In genomic region chr10:129467346-129468119, GRCh38 we compare ENCODE assay signal across 8 cellular contexts. TPM values are rescaled to one million over a fixed set of nuclear protein-coding genes. Genes with fewer than 3 reads are reported as not detected.
A peak's percentile ranks its signal among the peaks of the same experiment; 100 is the strongest.
DNase-seq lines count a peak whose midpoint lies in the region; ATAC-seq and TF ChIP-seq lines count a peak whose summit lies in the region.

No MANE protein-coding gene starts in this region.

- H3K4me3 ChIP-seq in A673 (ENCODE audit: low read depth, low read length, poor library complexity, severe bottlenecking) (peak overlapping the region; percentile 80), body of pancreas (peak overlapping the region; percentile 80 to 82)

- H3K4me1 ChIP-seq in A673 (ENCODE audit: insufficient read depth, low read length, poor library complexity, severe bottlenecking) (peaks cover 11% of the 10 kb centered on the region), body of pancreas (peaks cover 33% of the 10 kb centered on the region)

- no peaks in the 10 kb centered on the region for H3K36me3 ChIP-seq in A673 (ENCODE audit: insufficient read depth, low read length, poor library complexity, severe bottlenecking)
- H3K36me3 ChIP-seq in body of pancreas (replicated peaks in 1 of 2; ENCODE audit: insufficient read depth in 1 of 2, low read depth in 2 of 2), result no peaks in the 10 kb centered on the region

- no peak for TF ChIP-seq POLR2A in body of pancreas (IDR thresholded peaks at IDR 0.05)

- peak; percentile 4 for ATAC-seq in GM18873 (IDR thresholded peaks at IDR 0.05; ENCODE audit: low FRiP score, unreplicated experiment)
- ATAC-seq in body of pancreas, result no peak
- no peak for ATAC-seq in stimulated activated naive CD8-positive, alpha-beta T cell treated with anti-CD3 and anti-CD28 coated beads, Interleukin-15, Interleukin-2, amounts not matched to agents 100 U/mL and 50 U/mL, for 24 hours
- ATAC-seq in HG03521 (IDR thresholded peaks at IDR 0.05; ENCODE audit: unreplicated experiment), result no peak

- peak overlapping the region; percentile 81 for H3K27ac ChIP-seq in A673 (ENCODE audit: low read depth, low read length, poor library complexity, severe bottlenecking)
- peak overlapping the region; percentile 54 to 86 (median 76) for H3K27ac ChIP-seq in body of pancreas

- no peaks in the 10 kb centered on the region for H3K27me3 ChIP-seq in A673 (replicated peaks; ENCODE audit: insufficient read depth, low read depth, low read length, poor library complexity)
- H3K27me3 ChIP-seq in body of pancreas, result no peaks in the 10 kb centered on the region

- intact Hi-C loops in A673 (cut with micrococcal nuclease; ENCODE audit: unreplicated experiment), result loop anchor here (10.0 kb wide), 1 partner anchor 433 kb away; no protein-coding TSS in a partner anchor
- intact Hi-C loops in body of pancreas (cut with DNase I), result no loop called here

- BruUV-seq in A673 (replicated peaks; lab: Mats Ljungman, UMichigan), result no TSS peak

- H3K9me3 ChIP-seq in A673 (ENCODE audit: low read depth, low read length, poor library complexity, severe bottlenecking), result no peaks in the 10 kb centered on the region
- no peaks in the 10 kb centered on the region for H3K9me3 ChIP-seq in body of pancreas

- TF ChIP-seq CTCF in A673 (conservative IDR thresholded peaks at IDR 0.05; ENCODE audit: low read depth, low read length) (no peak), body of pancreas (IDR thresholded peaks at IDR 0.05) (no peak)

- CTCF ChIA-PET in A673 (lab: Charles Lee), result interaction anchor here (0.7 kb wide), 1 partner anchor 85 kb away, joined by 10 read pairs; no protein-coding TSS in a partner anchor

- 28 to 72% methylated on average over 8 to 26 of the region's 26 CpGs for WGBS in body of pancreas, 2 donors

- POLR2A ChIA-PET in A673 (lab: Charles Lee; ENCODE audit: low non-redundant PET), result no interaction called here

- DNase-seq in A673 (ENCODE audit: low spot score) (peak; percentile 22), HuH-7.5 (ENCODE audit: low spot score) (peak; percentile 52), body of pancreas (peak; percentile 11 to 36 (median 30)), kidney tubule cell (ENCODE audit: low spot score) (peak; percentile 19), NCI-H526 treated with DMSO at 0.1 percent for 48 hours (lab: John Stamatoyannopoulos, UW) (no peak)
- DNase-seq in stimulated activated naive CD8-positive, alpha-beta T cell treated with anti-CD3 and anti-CD28 coated beads, Interleukin-15, Interleukin-2, amounts not matched to agents 100 U/mL and 50 U/mL, for 24 hours, result peak; percentile 14

RNA-seq across cellular contexts. Expression of gene MGMT, which starts 0.5 kb away (rescaled TPM):
- total RNA-seq in A673 (2021) (19.5 and 28.0 TPM in 2 replicates), body of pancreas (10 to 100 TPM; 13.7 to 25.4 TPM)
